Comparison of ENCODE assay signal across 2 cellular contexts in the genomic region with DNA sequence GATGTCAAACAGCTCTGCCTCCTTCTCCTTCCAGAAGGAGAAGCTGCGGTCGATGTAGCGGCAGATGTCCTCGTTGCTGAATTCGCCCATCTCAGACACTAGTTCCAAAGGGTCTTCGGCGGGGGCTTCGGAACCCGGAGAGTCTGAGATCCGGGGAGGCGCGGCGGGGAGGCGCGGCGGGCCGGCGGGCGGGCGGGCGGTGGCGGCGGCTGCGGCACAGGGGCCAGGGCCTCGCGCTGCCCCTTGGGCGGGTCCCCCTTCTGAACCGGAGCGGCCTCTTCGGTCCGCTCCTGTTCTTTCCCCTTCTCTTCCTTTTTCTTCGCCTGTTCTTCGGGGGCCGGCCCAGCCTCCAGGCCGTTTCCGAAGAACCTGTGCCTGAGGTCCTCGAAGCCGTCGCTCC. TPM values are rescaled to one million over a fixed set of nuclear protein-coding genes. Genes with fewer than 3 reads are reported as not detected.
"Had no signal": no experiment of that assay in that cellular context is flagged by ENCODE, and none has a peak within 500 bp of the region (broad histone marks: within the 10 kb centered on the region; RNA-seq: fewer than 3 reads in every experiment).

No MANE protein-coding gene starts in this region.

RNA-seq across cellular contexts. Expression of a gene that starts 25.5 kb away (rescaled TPM):
- total RNA-seq: LHCN-M2, M059J had no signal

RNA-seq across cellular contexts. Expression of a gene that starts 48.0 kb away (rescaled TPM):
- total RNA-seq: LHCN-M2, M059J had no signal
